In genomic region chr7:73213019-73213538, GRCh38 we compare ENCODE assay signal across 8 cellular contexts.
DNase-seq lines count a peak whose midpoint lies in the region; ATAC-seq, FAIRE-seq and TF ChIP-seq lines count a peak whose summit lies in the region.
"Not testable (repeated sequence)": the region's sequence is repeated elsewhere in the genome, so short reads cannot be mapped to it uniquely, and the experiment has no call there.

No MANE protein-coding gene starts in this region.

- H3K79me2 ChIP-seq in GM12878 (ENCODE audit: control insufficient read depth, insufficient read depth, low read length) = not testable (repeated sequence)

- H3K9ac ChIP-seq in IMR-90 (ENCODE audit: low read depth, low read length); GM12878 (ENCODE audit: control insufficient read depth, insufficient read depth, low read length): not testable (repeated sequence)

- H3K9me3 ChIP-seq in IMR-90 (ENCODE audit: control insufficient read depth, insufficient read depth, low read length); GM12878 (replicated peaks; ENCODE audit: control insufficient read depth, insufficient read depth, low read length); spleen; aorta (ENCODE audit: control insufficient read depth, low read length): not testable (repeated sequence)

- H4K5ac ChIP-seq in IMR-90 (ENCODE audit: low read depth, low read length) = not testable (repeated sequence)

- not testable (repeated sequence) for H3K56ac ChIP-seq in IMR-90 (ENCODE audit: extremely low read depth, insufficient read depth, low read length)

- not testable (repeated sequence) for H4K20me1 ChIP-seq in IMR-90 (ENCODE audit: insufficient read depth, low read length); GM12878 (ENCODE audit: control insufficient read depth, insufficient read depth)

- not testable (repeated sequence) for H2AFZ ChIP-seq in IMR-90 (replicated peaks; ENCODE audit: low read length, poor library complexity); GM12878 (ENCODE audit: control insufficient read depth, low read depth, low read length)

- RAD21 ChIA-PET in GM12878 (lab: Charles Lee; ENCODE audit: unreplicated experiment) = not testable (repeated sequence)

- TF ChIP-seq CTCF in IMR-90 (conservative IDR thresholded peaks at IDR 0.05; ENCODE audit: low read depth, low read length); GM12878 (IDR thresholded peaks at IDR 0.05 in 2 of 3, conservative IDR thresholded peaks at IDR 0.05 in 1 of 3; ENCODE audit: control insufficient read depth in 2 of 3, extremely low read depth in 1 of 3, insufficient read depth in 1 of 3, low read depth in 3 of 3, low read length in 3 of 3); spleen (IDR thresholded peaks at IDR 0.05 in 8 of 11, conservative IDR thresholded peaks at IDR 0.05 in 3 of 11): not testable (repeated sequence)

- POLR2A ChIA-PET in IMR-90 (lab: Charles Lee; ENCODE audit: unreplicated experiment); GM12878 (lab: Charles Lee): not testable (repeated sequence)

- in situ Hi-C loops in IMR-90 (cut with MboI; ENCODE audit: low sequenced_read_pairs); GM12878 (cut with MboI): not testable (repeated sequence)

- H3K27ac ChIP-seq in IMR-90 (ENCODE audit: insufficient read depth, low read length); GM12878 (ENCODE audit: control insufficient read depth, insufficient read depth); aorta (ENCODE audit: low read depth in 1 of 2, low read length in 2 of 2): not testable (repeated sequence)
- H3K27ac ChIP-seq in spleen = peak overlapping the region in 3 of 8 donors; percentile 44 to 67 (median 50)

- CTCF ChIA-PET in IMR-90 (lab: Yijun Ruan, JAX); GM12878 (lab: Yijun Ruan, JAX): not testable (repeated sequence)

- SMC1A ChIA-PET in GM12878 (lab: Charles Lee; ENCODE audit: uncharacterized antibody, unreplicated experiment) = not testable (repeated sequence)

- not testable (repeated sequence) for FAIRE-seq in GM12878 (lab: Jason Lieb, UNC)

- not testable (repeated sequence) for H2BK15ac ChIP-seq in IMR-90 (ENCODE audit: low read depth, low read length)

- H3K23ac ChIP-seq in IMR-90 (ENCODE audit: low read depth, low read length) = not testable (repeated sequence)

- H2BK20ac ChIP-seq in IMR-90 (ENCODE audit: low read depth, low read length) = not testable (repeated sequence)

- not testable (repeated sequence) for H3K36me3 ChIP-seq in IMR-90 (ENCODE audit: control insufficient read depth, insufficient read depth, low read length); GM12878 (ENCODE audit: control insufficient read depth in 2 of 2, insufficient read depth in 2 of 2, low read length in 1 of 2); spleen; aorta (ENCODE audit: control insufficient read depth in 1 of 2, insufficient read depth in 2 of 2, low read length in 1 of 2)

- not testable (repeated sequence) for H3K4ac ChIP-seq in IMR-90 (ENCODE audit: low read depth, low read length)

- H3K4me2 ChIP-seq in IMR-90 (ENCODE audit: low read depth, low read length); GM12878 (ENCODE audit: control insufficient read depth, insufficient read depth): not testable (repeated sequence)

- WGBS in IMR-90 (ENCODE audit: extremely low coverage in 2 of 2, insufficient read length in 1 of 2), 2 experiments = no CpG with 5 or more reads among the region's 10 CpGs
- WGBS in GM12878 (ENCODE audit: insufficient coverage, insufficient replicate concordance, low lambda C conversion rate, missing lambda C conversion rate) = 2% methylated on average over 4 of the region's 10 CpGs
- 24 to 41% (median 39%) methylated on average over 1 to 7 of the region's 10 CpGs for WGBS in spleen, 5 donors
- WGBS in aorta, 2 donors = 59 to 67% methylated on average over 3 to 7 of the region's 10 CpGs

- intact Hi-C loops in IMR-90 (cut with micrococcal nuclease); GM12878 (cut with micrococcal nuclease; ENCODE audit: unreplicated experiment); left ventricle myocardium superior (cut with micrococcal nuclease); spleen (cut with DNase I; ENCODE audit: low total_unique reads); aorta (cut with DNase I): not testable (repeated sequence)

- not testable (repeated sequence) for H3K9me1 ChIP-seq in IMR-90 (ENCODE audit: insufficient read depth, low read length)

- not testable (repeated sequence) for H3K18ac ChIP-seq in IMR-90 (ENCODE audit: low read depth, low read length)

- dilution Hi-C loops in IMR-90 (cut with HindIII; ENCODE audit: low sequenced_read_pairs, unreplicated experiment) = not testable (repeated sequence)

- DNase-seq in IMR-90; GM12878 (ENCODE audit: low read depth, low spot score): not testable (repeated sequence)
- peak; percentile 33 for DNase-seq in left ventricle myocardium superior
- peak; percentile 62 for DNase-seq in mesenteric fat pad (ENCODE audit: low spot score)
- peak; percentile 88 for DNase-seq in spleen
- peak; percentile 47 to 68 for DNase-seq in aorta

- H2AK9ac ChIP-seq in IMR-90 (replicated peaks; ENCODE audit: low read depth, low read length, poor library complexity) = not testable (repeated sequence)

- H2AK5ac ChIP-seq in IMR-90 (ENCODE audit: low read depth, low read length) = not testable (repeated sequence)

- peak; percentile 43 for ATAC-seq in GM19463 (IDR thresholded peaks at IDR 0.05; ENCODE audit: unreplicated experiment)
- peak; percentile 47 for ATAC-seq in HG02610 (IDR thresholded peaks at IDR 0.05; ENCODE audit: unreplicated experiment)
- ATAC-seq in IMR-90 (ENCODE audit: low read depth) = peak; percentile 22
- ATAC-seq in GM12878 = peak; percentile 50
- ATAC-seq in left ventricle myocardium superior = peak; percentile 52
- peak; percentile 6 for ATAC-seq in aorta (ENCODE audit: low FRiP score)

- not testable (repeated sequence) for H3K27me3 ChIP-seq in IMR-90 (ENCODE audit: control insufficient read depth, insufficient read depth, low read length); GM12878 (replicated peaks in 1 of 2; ENCODE audit: control insufficient read depth in 2 of 2, insufficient read depth in 2 of 2, low read length in 1 of 2); spleen (replicated peaks in 1 of 7); aorta (ENCODE audit: control insufficient read depth in 1 of 2, insufficient read depth in 2 of 2, low read length in 1 of 2)

- not testable (repeated sequence) for H3K4me1 ChIP-seq in IMR-90 (ENCODE audit: control insufficient read depth, insufficient read depth, low read length); GM12878 (ENCODE audit: control insufficient read depth, insufficient read depth, low read length); aorta (ENCODE audit: control insufficient read depth in 1 of 2, insufficient read depth in 2 of 2, low read length in 2 of 2)
- peaks cover 0 to 16% (median 8%) of the 10 kb centered on the region in 6 donors for H3K4me1 ChIP-seq in spleen

- not testable (repeated sequence) for H4K8ac ChIP-seq in IMR-90 (ENCODE audit: low read depth in 2 of 2, low read length in 2 of 2)

- H2BK120ac ChIP-seq in IMR-90 (ENCODE audit: low read depth, low read length) = not testable (repeated sequence)

- H2BK5ac ChIP-seq in IMR-90 (ENCODE audit: low read depth, low read length, poor library complexity, severe bottlenecking) = not testable (repeated sequence)

- TF ChIP-seq EP300 in GM12878 (IDR thresholded peaks at IDR 0.05; ENCODE audit: borderline replicate concordance in 1 of 2, control insufficient read depth in 1 of 2, low read depth in 2 of 2, low read length in 2 of 2) = not testable (repeated sequence)

- H3K4me3 ChIP-seq in IMR-90 (ENCODE audit: insufficient read depth, low read depth, low read length); GM12878; spleen; aorta (ENCODE audit: low read length in 2 of 2): not testable (repeated sequence)

- H3K79me1 ChIP-seq in IMR-90 (ENCODE audit: low read depth in 1 of 2, low read length in 2 of 2) = not testable (repeated sequence)

- not testable (repeated sequence) for H3K14ac ChIP-seq in IMR-90 (replicated peaks; ENCODE audit: low read depth, low read length)

- not testable (repeated sequence) for BruUV-seq in IMR-90 (replicated peaks; lab: Mats Ljungman, UMichigan); GM12878 (replicated peaks; lab: Mats Ljungman, UMichigan)

- TF ChIP-seq RAD21 in IMR-90 (IDR thresholded peaks at IDR 0.05; ENCODE audit: low read length); GM12878 (IDR thresholded peaks at IDR 0.05; ENCODE audit: insufficient read depth, low read depth, low read length): not testable (repeated sequence)

- not testable (repeated sequence) for TF ChIP-seq POLR2A in IMR-90 (IDR thresholded peaks at IDR 0.05; ENCODE audit: low read depth, low read length); GM12878 (IDR thresholded peaks at IDR 0.05; ENCODE audit: low read depth, low read length); spleen (IDR thresholded peaks at IDR 0.05)

- not testable (repeated sequence) for H4K91ac ChIP-seq in IMR-90 (ENCODE audit: insufficient read depth, low read depth, low read length)
